ENCODE assay signal across 1 cellular context in the genomic region with DNA sequence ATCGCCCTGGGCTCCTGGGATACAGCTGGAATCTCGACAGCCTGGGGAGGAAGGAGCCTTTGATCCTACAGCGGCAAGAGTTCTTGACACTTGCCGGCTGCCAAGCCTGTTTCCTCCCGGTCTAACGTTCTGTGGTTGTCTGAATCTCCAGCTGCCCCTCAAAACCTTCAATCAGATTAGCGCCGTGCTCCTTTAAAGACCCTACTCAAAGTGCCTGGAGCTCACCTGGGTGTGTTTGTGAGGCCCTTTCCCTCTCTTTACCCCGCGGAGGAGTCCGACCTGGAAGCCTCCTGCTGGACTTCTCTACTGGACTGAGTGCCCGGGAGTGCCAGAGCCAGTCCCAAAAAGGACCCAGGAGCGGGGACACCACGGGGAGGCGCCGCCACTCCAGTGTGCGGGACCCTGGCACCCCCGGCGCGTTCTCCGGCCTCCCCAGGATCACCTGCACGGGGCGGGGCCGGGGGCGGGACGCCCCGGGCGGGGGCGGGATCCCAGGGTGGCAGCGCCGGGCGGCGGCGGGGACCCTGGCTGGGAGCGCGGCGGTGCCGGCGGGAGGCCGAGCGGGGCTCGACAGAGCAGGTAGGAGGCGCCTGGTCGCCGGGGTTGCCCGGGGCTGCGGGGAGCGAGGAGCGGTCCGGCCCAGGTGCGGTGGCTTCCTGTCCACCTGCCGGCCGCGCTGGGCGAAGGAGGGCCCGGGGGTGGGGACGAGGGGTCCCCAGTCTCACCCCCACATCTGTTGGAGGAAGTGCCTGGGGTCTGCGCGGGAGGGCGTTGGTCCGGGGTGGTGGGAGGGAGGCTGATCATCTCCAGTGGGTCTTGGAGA.
TF ChIP-seq lines count a peak whose summit lies in the region.

A gene with protein sequence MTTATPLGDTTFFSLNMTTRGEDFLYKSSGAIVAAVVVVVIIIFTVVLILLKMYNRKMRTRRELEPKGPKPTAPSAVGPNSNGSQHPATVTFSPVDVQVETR (plus strand): TSS at position 497 of the 823 bp plus-strand sequence. CDS start 39,344 bp downstream, outside the sequence.

TF ChIP-seq in HepG2, 621 proteins besides CTCF, POLR2A, EP300 and RAD21 (continued from another document and continues in another):
- no peak for TF ChIP-seq FOSL1 (CRISPR knock-in tag; IDR thresholded peaks at IDR 0.05; ENCODE audit: borderline replicate concordance)
- TF ChIP-seq ZNF496 (CRISPR knock-in tag; IDR thresholded peaks at IDR 0.05; ENCODE audit: insufficient replicate concordance): no peak
- TF ChIP-seq ZNF552 (CRISPR knock-in tag; IDR thresholded peaks at IDR 0.05; ENCODE audit: borderline replicate concordance): no peak
- no peak for TF ChIP-seq BRF2 (CRISPR knock-in tag; IDR thresholded peaks at IDR 0.05)
- TF ChIP-seq EHMT2 (IDR thresholded peaks at IDR 0.05; ENCODE audit: borderline replicate concordance, low read depth, low read length): no peak
- no peak for TF ChIP-seq ZNF672 (CRISPR knock-in tag; IDR thresholded peaks at IDR 0.05)
- TF ChIP-seq, protein P1, sequence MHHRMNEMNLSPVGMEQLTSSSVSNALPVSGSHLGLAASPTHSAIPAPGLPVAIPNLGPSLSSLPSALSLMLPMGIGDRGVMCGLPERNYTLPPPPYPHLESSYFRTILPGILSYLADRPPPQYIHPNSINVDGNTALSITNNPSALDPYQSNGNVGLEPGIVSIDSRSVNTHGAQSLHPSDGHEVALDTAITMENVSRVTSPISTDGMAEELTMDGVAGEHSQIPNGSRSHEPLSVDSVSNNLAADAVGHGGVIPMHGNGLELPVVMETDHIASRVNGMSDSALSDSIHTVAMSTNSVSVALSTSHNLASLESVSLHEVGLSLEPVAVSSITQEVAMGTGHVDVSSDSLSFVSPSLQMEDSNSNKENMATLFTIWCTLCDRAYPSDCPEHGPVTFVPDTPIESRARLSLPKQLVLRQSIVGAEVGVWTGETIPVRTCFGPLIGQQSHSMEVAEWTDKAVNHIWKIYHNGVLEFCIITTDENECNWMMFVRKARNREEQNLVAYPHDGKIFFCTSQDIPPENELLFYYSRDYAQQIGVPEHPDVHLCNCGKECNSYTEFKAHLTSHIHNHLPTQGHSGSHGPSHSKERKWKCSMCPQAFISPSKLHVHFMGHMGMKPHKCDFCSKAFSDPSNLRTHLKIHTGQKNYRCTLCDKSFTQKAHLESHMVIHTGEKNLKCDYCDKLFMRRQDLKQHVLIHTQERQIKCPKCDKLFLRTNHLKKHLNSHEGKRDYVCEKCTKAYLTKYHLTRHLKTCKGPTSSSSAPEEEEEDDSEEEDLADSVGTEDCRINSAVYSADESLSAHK (CRISPR knock-in tag; IDR thresholded peaks at IDR 0.05; ENCODE audit: borderline replicate concordance): no peak
- TF ChIP-seq POLR2AphosphoS5 (IDR thresholded peaks at IDR 0.05; ENCODE audit: low read depth, low read length): no peak
- TF ChIP-seq ZKSCAN8 (CRISPR knock-in tag; IDR thresholded peaks at IDR 0.05; ENCODE audit: borderline replicate concordance): no peak
- no peak for TF ChIP-seq ZNF878 (CRISPR knock-in tag; IDR thresholded peaks at IDR 0.05)
- no peak for TF ChIP-seq ZNF296 (CRISPR knock-in tag; conservative IDR thresholded peaks at IDR 0.05)
- TF ChIP-seq GTF2F1 (IDR thresholded peaks at IDR 0.05; ENCODE audit: low read length): no peak
- TF ChIP-seq, protein P2, sequence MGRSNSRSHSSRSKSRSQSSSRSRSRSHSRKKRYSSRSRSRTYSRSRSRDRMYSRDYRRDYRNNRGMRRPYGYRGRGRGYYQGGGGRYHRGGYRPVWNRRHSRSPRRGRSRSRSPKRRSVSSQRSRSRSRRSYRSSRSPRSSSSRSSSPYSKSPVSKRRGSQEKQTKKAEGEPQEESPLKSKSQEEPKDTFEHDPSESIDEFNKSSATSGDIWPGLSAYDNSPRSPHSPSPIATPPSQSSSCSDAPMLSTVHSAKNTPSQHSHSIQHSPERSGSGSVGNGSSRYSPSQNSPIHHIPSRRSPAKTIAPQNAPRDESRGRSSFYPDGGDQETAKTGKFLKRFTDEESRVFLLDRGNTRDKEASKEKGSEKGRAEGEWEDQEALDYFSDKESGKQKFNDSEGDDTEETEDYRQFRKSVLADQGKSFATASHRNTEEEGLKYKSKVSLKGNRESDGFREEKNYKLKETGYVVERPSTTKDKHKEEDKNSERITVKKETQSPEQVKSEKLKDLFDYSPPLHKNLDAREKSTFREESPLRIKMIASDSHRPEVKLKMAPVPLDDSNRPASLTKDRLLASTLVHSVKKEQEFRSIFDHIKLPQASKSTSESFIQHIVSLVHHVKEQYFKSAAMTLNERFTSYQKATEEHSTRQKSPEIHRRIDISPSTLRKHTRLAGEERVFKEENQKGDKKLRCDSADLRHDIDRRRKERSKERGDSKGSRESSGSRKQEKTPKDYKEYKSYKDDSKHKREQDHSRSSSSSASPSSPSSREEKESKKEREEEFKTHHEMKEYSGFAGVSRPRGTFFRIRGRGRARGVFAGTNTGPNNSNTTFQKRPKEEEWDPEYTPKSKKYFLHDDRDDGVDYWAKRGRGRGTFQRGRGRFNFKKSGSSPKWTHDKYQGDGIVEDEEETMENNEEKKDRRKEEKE (IDR thresholded peaks at IDR 0.05): no peak
- TF ChIP-seq ZNF234 (CRISPR knock-in tag; conservative IDR thresholded peaks at IDR 0.05): no peak
- no peak for TF ChIP-seq NFKB2 (CRISPR knock-in tag; IDR thresholded peaks at IDR 0.05; ENCODE audit: borderline replicate concordance)
- TF ChIP-seq, protein P3, sequence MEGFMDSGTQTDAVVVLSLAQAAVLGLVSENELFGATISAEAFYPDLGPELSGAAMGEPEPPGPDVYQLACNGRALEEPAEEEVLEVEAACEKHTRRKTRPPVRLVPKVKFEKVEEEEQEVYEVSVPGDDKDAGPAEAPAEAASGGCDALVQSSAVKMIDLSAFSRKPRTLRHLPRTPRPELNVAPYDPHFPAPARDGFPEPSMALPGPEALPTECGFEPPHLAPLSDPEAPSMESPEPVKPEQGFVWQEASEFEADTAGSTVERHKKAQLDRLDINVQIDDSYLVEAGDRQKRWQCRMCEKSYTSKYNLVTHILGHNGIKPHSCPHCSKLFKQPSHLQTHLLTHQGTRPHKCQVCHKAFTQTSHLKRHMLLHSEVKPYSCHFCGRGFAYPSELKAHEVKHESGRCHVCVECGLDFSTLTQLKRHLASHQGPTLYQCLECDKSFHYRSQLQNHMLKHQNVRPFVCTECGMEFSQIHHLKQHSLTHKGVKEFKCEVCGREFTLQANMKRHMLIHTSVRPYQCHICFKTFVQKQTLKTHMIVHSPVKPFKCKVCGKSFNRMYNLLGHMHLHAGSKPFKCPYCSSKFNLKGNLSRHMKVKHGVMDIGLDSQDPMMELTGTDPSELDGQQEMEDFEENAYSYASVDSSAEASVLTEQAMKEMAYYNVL (CRISPR knock-in tag; IDR thresholded peaks at IDR 0.05; ENCODE audit: borderline replicate concordance): 0 out of 2 replicates have a peak, but pooled peaks have one; percentile 28
- no peak for TF ChIP-seq ZNF264 (CRISPR knock-in tag; IDR thresholded peaks at IDR 0.05)
- no peak for TF ChIP-seq ZNF224 (CRISPR knock-in tag; IDR thresholded peaks at IDR 0.05)
- TF ChIP-seq NFAT5 (CRISPR knock-in tag; IDR thresholded peaks at IDR 0.05): no peak
- TF ChIP-seq HMGXB3 (CRISPR knock-in tag; IDR thresholded peaks at IDR 0.05; ENCODE audit: borderline replicate concordance): no peak
- no peak for TF ChIP-seq ZNF335 (CRISPR knock-in tag; IDR thresholded peaks at IDR 0.05)
- TF ChIP-seq, protein P4, sequence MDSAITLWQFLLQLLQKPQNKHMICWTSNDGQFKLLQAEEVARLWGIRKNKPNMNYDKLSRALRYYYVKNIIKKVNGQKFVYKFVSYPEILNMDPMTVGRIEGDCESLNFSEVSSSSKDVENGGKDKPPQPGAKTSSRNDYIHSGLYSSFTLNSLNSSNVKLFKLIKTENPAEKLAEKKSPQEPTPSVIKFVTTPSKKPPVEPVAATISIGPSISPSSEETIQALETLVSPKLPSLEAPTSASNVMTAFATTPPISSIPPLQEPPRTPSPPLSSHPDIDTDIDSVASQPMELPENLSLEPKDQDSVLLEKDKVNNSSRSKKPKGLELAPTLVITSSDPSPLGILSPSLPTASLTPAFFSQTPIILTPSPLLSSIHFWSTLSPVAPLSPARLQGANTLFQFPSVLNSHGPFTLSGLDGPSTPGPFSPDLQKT (CRISPR knock-in tag; IDR thresholded peaks at IDR 0.05; ENCODE audit: borderline replicate concordance): no peak
- TF ChIP-seq HNRNPLL (IDR thresholded peaks at IDR 0.05; ENCODE audit: low read depth, low read length, poor library complexity, severe bottlenecking): no peak
- no peak for TF ChIP-seq KLF9 (CRISPR knock-in tag; IDR thresholded peaks at IDR 0.05; ENCODE audit: low read depth)
- TF ChIP-seq ZFP62 (CRISPR knock-in tag; IDR thresholded peaks at IDR 0.05): no peak
- TF ChIP-seq, protein P5, sequence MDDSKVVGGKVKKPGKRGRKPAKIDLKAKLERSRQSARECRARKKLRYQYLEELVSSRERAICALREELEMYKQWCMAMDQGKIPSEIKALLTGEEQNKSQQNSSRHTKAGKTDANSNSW (CRISPR knock-in tag; IDR thresholded peaks at IDR 0.05; ENCODE audit: borderline replicate concordance): no peak
- TF ChIP-seq, protein P6, sequence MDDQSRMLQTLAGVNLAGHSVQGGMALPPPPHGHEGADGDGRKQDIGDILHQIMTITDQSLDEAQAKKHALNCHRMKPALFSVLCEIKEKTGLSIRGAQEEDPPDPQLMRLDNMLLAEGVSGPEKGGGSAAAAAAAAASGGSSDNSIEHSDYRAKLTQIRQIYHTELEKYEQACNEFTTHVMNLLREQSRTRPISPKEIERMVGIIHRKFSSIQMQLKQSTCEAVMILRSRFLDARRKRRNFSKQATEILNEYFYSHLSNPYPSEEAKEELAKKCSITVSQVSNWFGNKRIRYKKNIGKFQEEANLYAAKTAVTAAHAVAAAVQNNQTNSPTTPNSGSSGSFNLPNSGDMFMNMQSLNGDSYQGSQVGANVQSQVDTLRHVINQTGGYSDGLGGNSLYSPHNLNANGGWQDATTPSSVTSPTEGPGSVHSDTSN (CRISPR knock-in tag; IDR thresholded peaks at IDR 0.05; ENCODE audit: borderline replicate concordance): no peak
